Comparison of ENCODE assay signal across 1 cellular context in the genomic region with DNA sequence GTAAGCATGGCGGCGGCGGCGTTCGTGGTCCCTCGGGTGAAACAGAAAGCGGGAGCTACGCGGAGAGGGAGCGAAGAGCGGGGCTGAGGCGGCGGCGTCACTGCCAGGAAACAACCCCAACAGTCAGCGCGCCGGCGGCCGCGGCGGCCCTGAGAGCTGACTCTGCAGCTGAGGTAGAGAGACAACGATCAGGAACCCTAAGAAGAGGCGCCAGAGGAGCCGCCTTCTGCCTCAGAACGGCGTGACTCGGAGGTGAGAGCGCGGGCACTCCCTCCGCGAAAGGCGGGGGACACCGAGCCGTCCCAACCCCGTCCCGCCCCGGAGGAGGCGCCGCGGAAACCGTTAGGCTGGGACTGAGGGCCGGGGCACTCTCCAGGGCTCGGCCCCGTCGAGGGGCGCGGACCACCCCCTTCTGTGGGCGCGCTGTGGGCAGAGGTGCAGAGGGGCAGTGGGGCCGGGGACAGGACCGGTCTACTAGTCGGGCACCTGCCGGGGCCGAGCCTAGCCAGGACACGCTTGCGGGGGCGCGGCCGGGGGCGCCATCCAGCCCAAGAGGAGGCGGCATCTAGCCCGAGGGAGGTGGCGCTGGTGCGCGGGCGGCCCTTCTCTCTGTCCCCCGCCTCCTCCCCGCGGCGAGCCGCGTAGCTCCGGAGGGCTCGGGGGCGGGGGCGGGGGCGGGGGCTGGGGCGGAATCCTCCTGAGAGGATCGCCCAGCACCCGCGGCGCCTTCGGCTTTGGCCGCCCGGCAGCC.
TF ChIP-seq lines count a peak whose summit lies in the region.

No MANE protein-coding gene starts in this region.

TF ChIP-seq in HepG2, 621 proteins besides CTCF, POLR2A, EP300 and RAD21 (continued from another document and continues in another):
- TF ChIP-seq, protein P1, sequence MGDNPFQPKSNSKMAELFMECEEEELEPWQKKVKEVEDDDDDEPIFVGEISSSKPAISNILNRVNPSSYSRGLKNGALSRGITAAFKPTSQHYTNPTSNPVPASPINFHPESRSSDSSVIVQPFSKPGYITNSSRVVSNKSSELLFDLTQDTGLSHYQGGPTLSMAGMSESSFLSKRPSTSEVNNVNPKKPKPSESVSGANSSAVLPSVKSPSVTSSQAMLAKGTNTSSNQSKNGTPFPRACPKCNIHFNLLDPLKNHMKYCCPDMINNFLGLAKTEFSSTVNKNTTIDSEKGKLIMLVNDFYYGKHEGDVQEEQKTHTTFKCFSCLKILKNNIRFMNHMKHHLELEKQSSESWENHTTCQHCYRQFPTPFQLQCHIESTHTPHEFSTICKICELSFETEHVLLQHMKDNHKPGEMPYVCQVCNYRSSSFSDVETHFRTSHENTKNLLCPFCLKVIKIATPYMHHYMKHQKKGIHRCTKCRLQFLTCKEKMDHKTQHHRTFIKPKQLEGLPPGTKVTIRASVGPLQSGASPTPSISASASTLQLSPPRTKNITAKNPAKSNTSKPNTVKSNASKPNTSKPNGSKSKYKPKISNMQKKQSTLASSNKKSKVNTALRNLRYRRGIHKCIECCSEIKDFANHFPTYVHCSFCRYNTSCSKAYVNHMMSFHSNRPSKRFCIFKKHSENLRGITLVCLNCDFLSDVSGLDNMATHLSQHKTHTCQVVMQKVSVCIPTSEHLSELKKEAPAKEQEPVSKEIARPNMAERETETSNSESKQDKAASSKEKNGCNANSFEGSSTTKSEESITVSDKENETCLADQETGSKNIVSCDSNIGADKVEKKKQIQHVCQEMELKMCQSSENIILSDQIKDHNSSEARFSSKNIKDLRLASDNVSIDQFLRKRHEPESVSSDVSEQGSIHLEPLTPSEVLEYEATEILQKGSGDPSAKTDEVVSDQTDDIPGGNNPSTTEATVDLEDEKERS (CRISPR knock-in tag; IDR thresholded peaks at IDR 0.05) = 0 out of 2 replicates have a peak, but pooled peaks have one; percentile 16
- TF ChIP-seq YEATS2 (CRISPR knock-in tag; IDR thresholded peaks at IDR 0.05; ENCODE audit: borderline replicate concordance) = peak; percentile 15; the same call in 1 of the 2 replicates
- TF ChIP-seq, protein P2, sequence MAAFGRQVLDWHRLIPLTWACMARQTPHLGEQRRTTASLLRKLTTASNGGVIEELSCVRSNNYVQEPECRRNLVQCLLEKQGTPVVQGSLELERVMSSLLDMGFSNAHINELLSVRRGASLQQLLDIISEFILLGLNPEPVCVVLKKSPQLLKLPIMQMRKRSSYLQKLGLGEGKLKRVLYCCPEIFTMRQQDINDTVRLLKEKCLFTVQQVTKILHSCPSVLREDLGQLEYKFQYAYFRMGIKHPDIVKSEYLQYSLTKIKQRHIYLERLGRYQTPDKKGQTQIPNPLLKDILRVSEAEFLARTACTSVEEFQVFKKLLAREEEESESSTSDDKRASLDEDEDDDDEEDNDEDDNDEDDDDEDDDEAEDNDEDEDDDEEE (CRISPR knock-in tag; IDR thresholded peaks at IDR 0.05) = peak; percentile 26; the same call in 1 of the 2 replicates
- no peak; the same call in 1 of the 2 replicates for TF ChIP-seq SMAD1 (CRISPR knock-in tag; IDR thresholded peaks at IDR 0.05; ENCODE audit: borderline replicate concordance, low read depth)
- TF ChIP-seq JUNB (CRISPR knock-in tag; IDR thresholded peaks at IDR 0.05; ENCODE audit: borderline replicate concordance) = no peak
- peak; percentile 62; the same call in 1 of the 2 replicates for TF ChIP-seq ZNF605 (CRISPR knock-in tag; IDR thresholded peaks at IDR 0.05)
- TF ChIP-seq ZNF616 (CRISPR knock-in tag; IDR thresholded peaks at IDR 0.05; ENCODE audit: low read depth) = 0 out of 2 replicates have a peak, but pooled peaks have one; percentile 18
- TF ChIP-seq, protein P3, sequence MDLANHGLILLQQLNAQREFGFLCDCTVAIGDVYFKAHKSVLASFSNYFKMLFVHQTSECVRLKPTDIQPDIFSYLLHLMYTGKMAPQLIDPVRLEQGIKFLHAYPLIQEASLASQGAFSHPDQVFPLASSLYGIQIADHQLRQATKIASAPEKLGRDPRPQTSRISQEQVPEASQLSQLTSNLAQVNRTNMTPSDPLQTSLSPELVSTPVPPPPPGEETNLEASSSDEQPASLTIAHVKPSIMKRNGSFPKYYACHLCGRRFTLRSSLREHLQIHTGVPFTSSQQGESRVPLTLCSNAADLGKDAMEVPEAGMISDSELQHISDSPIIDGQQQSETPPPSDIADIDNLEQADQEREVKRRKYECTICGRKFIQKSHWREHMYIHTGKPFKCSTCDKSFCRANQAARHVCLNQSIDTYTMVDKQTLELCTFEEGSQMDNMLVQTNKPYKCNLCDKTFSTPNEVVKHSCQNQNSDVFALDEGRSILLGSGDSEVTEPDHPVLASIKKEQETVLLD (CRISPR knock-in tag; IDR thresholded peaks at IDR 0.05; ENCODE audit: low read depth) = peak; percentile 23; the same call in 1 of the 2 replicates
- TF ChIP-seq, protein P4, sequence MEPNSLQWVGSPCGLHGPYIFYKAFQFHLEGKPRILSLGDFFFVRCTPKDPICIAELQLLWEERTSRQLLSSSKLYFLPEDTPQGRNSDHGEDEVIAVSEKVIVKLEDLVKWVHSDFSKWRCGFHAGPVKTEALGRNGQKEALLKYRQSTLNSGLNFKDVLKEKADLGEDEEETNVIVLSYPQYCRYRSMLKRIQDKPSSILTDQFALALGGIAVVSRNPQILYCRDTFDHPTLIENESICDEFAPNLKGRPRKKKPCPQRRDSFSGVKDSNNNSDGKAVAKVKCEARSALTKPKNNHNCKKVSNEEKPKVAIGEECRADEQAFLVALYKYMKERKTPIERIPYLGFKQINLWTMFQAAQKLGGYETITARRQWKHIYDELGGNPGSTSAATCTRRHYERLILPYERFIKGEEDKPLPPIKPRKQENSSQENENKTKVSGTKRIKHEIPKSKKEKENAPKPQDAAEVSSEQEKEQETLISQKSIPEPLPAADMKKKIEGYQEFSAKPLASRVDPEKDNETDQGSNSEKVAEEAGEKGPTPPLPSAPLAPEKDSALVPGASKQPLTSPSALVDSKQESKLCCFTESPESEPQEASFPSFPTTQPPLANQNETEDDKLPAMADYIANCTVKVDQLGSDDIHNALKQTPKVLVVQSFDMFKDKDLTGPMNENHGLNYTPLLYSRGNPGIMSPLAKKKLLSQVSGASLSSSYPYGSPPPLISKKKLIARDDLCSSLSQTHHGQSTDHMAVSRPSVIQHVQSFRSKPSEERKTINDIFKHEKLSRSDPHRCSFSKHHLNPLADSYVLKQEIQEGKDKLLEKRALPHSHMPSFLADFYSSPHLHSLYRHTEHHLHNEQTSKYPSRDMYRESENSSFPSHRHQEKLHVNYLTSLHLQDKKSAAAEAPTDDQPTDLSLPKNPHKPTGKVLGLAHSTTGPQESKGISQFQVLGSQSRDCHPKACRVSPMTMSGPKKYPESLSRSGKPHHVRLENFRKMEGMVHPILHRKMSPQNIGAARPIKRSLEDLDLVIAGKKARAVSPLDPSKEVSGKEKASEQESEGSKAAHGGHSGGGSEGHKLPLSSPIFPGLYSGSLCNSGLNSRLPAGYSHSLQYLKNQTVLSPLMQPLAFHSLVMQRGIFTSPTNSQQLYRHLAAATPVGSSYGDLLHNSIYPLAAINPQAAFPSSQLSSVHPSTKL (CRISPR knock-in tag; IDR thresholded peaks at IDR 0.05) = peak; percentile 8; the same call in 1 of the 2 replicates
- TF ChIP-seq ZFP41 (CRISPR knock-in tag; IDR thresholded peaks at IDR 0.05; ENCODE audit: borderline replicate concordance) = no peak
- TF ChIP-seq ATF7 (IDR thresholded peaks at IDR 0.05) = no peak
- no peak for TF ChIP-seq ATF7 (CRISPR knock-in tag; IDR thresholded peaks at IDR 0.05)
- TF ChIP-seq RNF2 (conservative IDR thresholded peaks at IDR 0.05; ENCODE audit: low read depth) = no peak
- TF ChIP-seq POLR2AphosphoS2 (IDR thresholded peaks at IDR 0.05; ENCODE audit: low read depth, low read length) = no peak
- no peak for TF ChIP-seq SAFB2 (CRISPR knock-in tag; IDR thresholded peaks at IDR 0.05; ENCODE audit: borderline replicate concordance, low read depth)
- TF ChIP-seq ZNF432 (CRISPR knock-in tag; IDR thresholded peaks at IDR 0.05; ENCODE audit: borderline replicate concordance) = no peak
- TF ChIP-seq ISL2 (CRISPR knock-in tag; IDR thresholded peaks at IDR 0.05) = no peak
- TF ChIP-seq YY1 (IDR thresholded peaks at IDR 0.05; ENCODE audit: insufficient read depth, insufficient replicate concordance, low read depth, low read length) = peak; percentile 91
- TF ChIP-seq, protein P5, sequence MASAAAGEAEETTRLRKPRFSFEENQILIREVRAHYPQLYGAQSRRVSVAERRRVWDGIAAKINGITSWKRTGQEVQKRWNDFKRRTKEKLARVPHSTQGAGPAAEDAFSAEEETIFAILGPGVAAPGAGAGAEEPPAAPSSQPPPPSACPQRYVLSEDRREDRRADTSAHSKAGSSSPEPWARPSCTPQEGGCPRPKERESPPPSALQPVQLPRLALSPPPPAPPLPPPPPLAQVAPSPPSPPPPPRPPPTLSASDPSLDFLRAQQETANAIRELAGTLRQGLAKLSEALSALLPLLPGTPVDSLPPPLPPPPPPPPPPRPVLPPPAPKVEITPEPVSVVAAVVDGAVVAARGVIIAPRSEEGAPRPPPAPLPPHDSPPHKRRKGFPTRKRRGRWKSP (CRISPR knock-in tag; IDR thresholded peaks at IDR 0.05) = peak; percentile 12; the same call in 1 of the 2 replicates
- TF ChIP-seq, protein P6, sequence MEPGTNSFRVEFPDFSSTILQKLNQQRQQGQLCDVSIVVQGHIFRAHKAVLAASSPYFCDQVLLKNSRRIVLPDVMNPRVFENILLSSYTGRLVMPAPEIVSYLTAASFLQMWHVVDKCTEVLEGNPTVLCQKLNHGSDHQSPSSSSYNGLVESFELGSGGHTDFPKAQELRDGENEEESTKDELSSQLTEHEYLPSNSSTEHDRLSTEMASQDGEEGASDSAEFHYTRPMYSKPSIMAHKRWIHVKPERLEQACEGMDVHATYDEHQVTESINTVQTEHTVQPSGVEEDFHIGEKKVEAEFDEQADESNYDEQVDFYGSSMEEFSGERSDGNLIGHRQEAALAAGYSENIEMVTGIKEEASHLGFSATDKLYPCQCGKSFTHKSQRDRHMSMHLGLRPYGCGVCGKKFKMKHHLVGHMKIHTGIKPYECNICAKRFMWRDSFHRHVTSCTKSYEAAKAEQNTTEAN (CRISPR knock-in tag; conservative IDR thresholded peaks at IDR 0.05) = no peak; the same call in 1 of the 2 replicates
- TF ChIP-seq, protein P7, sequence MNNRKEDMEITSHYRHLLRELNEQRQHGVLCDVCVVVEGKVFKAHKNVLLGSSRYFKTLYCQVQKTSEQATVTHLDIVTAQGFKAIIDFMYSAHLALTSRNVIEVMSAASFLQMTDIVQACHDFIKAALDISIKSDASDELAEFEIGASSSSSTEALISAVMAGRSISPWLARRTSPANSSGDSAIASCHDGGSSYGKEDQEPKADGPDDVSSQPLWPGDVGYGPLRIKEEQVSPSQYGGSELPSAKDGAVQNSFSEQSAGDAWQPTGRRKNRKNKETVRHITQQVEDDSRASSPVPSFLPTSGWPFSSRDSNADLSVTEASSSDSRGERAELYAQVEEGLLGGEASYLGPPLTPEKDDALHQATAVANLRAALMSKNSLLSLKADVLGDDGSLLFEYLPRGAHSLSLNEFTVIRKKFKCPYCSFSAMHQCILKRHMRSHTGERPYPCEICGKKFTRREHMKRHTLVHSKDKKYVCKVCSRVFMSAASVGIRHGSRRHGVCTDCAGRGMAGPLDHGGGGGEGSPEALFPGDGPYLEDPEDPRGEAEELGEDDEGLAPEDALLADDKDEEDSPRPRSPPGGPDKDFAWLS (CRISPR knock-in tag; IDR thresholded peaks at IDR 0.05; ENCODE audit: borderline replicate concordance) = peak; percentile 76; the same call in 1 of the 2 replicates
- no peak for TF ChIP-seq ATF1 (CRISPR knock-in tag; IDR thresholded peaks at IDR 0.05)
- TF ChIP-seq TAF1 (CRISPR knock-in tag; IDR thresholded peaks at IDR 0.05) = peak; percentile 92
- TF ChIP-seq CENPT (CRISPR knock-in tag; IDR thresholded peaks at IDR 0.05; ENCODE audit: low read depth) = 0 out of 2 replicates have a peak, but pooled peaks have one; percentile 14
- no peak for TF ChIP-seq ZNF160 (CRISPR knock-in tag; IDR thresholded peaks at IDR 0.05)
- peak; percentile 29; the same call in 1 of the 2 replicates for TF ChIP-seq HDAC2 (CRISPR knock-in tag; IDR thresholded peaks at IDR 0.05)
- TF ChIP-seq, protein P8, sequence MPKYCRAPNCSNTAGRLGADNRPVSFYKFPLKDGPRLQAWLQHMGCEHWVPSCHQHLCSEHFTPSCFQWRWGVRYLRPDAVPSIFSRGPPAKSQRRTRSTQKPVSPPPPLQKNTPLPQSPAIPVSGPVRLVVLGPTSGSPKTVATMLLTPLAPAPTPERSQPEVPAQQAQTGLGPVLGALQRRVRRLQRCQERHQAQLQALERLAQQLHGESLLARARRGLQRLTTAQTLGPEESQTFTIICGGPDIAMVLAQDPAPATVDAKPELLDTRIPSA (CRISPR knock-in tag; IDR thresholded peaks at IDR 0.05; ENCODE audit: borderline replicate concordance) = 0 out of 2 replicates have a peak, but pooled peaks have one; percentile 53
- TF ChIP-seq, protein P9, sequence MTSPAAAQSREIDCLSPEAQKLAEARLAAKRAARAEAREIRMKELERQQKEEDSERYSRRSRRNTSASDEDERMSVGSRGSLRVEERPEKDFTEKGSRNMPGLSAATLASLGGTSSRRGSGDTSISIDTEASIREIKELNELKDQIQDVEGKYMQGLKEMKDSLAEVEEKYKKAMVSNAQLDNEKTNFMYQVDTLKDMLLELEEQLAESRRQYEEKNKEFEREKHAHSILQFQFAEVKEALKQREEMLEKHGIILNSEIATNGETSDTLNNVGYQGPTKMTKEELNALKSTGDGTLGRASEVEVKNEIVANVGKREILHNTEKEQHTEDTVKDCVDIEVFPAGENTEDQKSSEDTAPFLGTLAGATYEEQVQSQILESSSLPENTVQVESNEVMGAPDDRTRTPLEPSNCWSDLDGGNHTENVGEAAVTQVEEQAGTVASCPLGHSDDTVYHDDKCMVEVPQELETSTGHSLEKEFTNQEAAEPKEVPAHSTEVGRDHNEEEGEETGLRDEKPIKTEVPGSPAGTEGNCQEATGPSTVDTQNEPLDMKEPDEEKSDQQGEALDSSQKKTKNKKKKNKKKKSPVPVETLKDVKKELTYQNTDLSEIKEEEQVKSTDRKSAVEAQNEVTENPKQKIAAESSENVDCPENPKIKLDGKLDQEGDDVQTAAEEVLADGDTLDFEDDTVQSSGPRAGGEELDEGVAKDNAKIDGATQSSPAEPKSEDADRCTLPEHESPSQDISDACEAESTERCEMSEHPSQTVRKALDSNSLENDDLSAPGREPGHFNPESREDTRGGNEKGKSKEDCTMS (CRISPR knock-in tag; conservative IDR thresholded peaks at IDR 0.05) = no peak
- TF ChIP-seq FOXC1 (CRISPR knock-in tag; IDR thresholded peaks at IDR 0.05; ENCODE audit: borderline replicate concordance) = peak; percentile 74
- TF ChIP-seq ZNF343 (CRISPR knock-in tag; IDR thresholded peaks at IDR 0.05) = peak; percentile 40; the same call in 1 of the 2 replicates
- no peak for TF ChIP-seq ZNF232 (CRISPR knock-in tag; IDR thresholded peaks at IDR 0.05; ENCODE audit: borderline replicate concordance)
- no peak for TF ChIP-seq XBP1 (CRISPR knock-in tag; IDR thresholded peaks at IDR 0.05)
- TF ChIP-seq, protein P10, sequence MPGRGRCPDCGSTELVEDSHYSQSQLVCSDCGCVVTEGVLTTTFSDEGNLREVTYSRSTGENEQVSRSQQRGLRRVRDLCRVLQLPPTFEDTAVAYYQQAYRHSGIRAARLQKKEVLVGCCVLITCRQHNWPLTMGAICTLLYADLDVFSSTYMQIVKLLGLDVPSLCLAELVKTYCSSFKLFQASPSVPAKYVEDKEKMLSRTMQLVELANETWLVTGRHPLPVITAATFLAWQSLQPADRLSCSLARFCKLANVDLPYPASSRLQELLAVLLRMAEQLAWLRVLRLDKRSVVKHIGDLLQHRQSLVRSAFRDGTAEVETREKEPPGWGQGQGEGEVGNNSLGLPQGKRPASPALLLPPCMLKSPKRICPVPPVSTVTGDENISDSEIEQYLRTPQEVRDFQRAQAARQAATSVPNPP (CRISPR knock-in tag; IDR thresholded peaks at IDR 0.05) = no peak
